Comparison of ENCODE assay signal across 30 cellular contexts in genomic region chr4:32917586-32917985, GRCh38.
A peak's percentile ranks its signal among the peaks of the same experiment; 100 is the strongest.
DNase-seq lines count a peak whose midpoint lies in the region; ATAC-seq, FAIRE-seq and TF ChIP-seq lines count a peak whose summit lies in the region.
"Had no signal": no experiment of that assay in that cellular context is flagged by ENCODE, and none has a peak within 500 bp of the region (broad histone marks: within the 10 kb centered on the region; RNA-seq: fewer than 3 reads in every experiment).

No MANE protein-coding gene starts in this region.

- no peak overlapping the region for H4K5ac ChIP-seq in H1 (ENCODE audit: insufficient read length, low read depth, low read length)

- ATAC-seq in HepG2 (no peak), right lobe of liver (no peak), GM23338 (no peak), WTC11 (0 out of 2 replicates have a peak, but pooled peaks have one; percentile 18), upper lobe of right lung (no peak), HG03432 (IDR thresholded peaks at IDR 0.05; ENCODE audit: unreplicated experiment) (no peak)
- ATAC-seq: GM12878 had no signal

- peaks cover 27% of the 10 kb centered on the region for H3K9me3 ChIP-seq in HepG2 (ENCODE audit: low read length)
- no peaks in the 10 kb centered on the region for H3K9me3 ChIP-seq in right lobe of liver
- no peaks in the 10 kb centered on the region for H3K9me3 ChIP-seq in H1 (ENCODE audit: insufficient read depth in 2 of 2, low read depth in 1 of 2, low read length in 1 of 2)
- H3K9me3 ChIP-seq in upper lobe of right lung: no peaks in the 10 kb centered on the region
- H3K9me3 ChIP-seq: BE2C, BLaER1 had no signal

- H2BK12ac ChIP-seq in H1 (ENCODE audit: low read depth, low read length): no peak overlapping the region

- H3K79me1 ChIP-seq in H1 (ENCODE audit: low read depth, low read length): no peaks in the 10 kb centered on the region

- no peak overlapping the region for H2BK120ac ChIP-seq in H1 (replicated peaks; ENCODE audit: low read depth, low read length)

- CTCF ChIA-PET in HepG2 (lab: Yijun Ruan, JAX; ENCODE audit: low intra/inter-chr PET ratio, low total read pairs): no interaction called here
- CTCF ChIA-PET in WTC11 (lab: Charles Lee): interaction anchor here (0.6 kb wide), 1 partner anchor 143 kb away, joined by 3 read pairs; no protein-coding TSS in a partner anchor
- CTCF ChIA-PET in H1 (lab: Charles Lee; ENCODE audit: partially characterized antibody): no interaction called here

- FAIRE-seq in HepG2 (lab: Jason Lieb, UNC): no peak
- no peak for FAIRE-seq in H1 (lab: Jason Lieb, UNC)
- FAIRE-seq: A204.1, GM12878, GM12892, GM18507 had no signal

- no peak overlapping the region for H3K27ac Mint-ChIP-seq in GM23338
- H3K27ac Mint-ChIP-seq in WTC11: no peak overlapping the region
- H3K27ac Mint-ChIP-seq: CD14-positive monocyte; CD4-positive, alpha-beta memory T cell; CD4-positive, CD25-positive, alpha-beta regulatory T cell; CD8-positive, alpha-beta memory T cell had no signal

- TF ChIP-seq CTCF in HepG2 (CRISPR knock-in tag; IDR thresholded peaks at IDR 0.05) (no peak), right lobe of liver (IDR thresholded peaks at IDR 0.05) (no peak), GM23338 (conservative IDR thresholded peaks at IDR 0.05; ENCODE audit: low read depth in 2 of 2) (no peak), WTC11 (IDR thresholded peaks at IDR 0.05) (no peak), H1 (IDR thresholded peaks at IDR 0.05; ENCODE audit: control extremely low read depth in 1 of 3, insufficient read depth in 1 of 3, low read depth in 1 of 3, low read length in 3 of 3) (no peak), upper lobe of right lung (IDR thresholded peaks at IDR 0.05) (no peak), foreskin fibroblast (IDR thresholded peaks at IDR 0.05; ENCODE audit: low read depth, low read length) (no peak)

- no peaks in the 10 kb centered on the region for H3K4me1 ChIP-seq in HepG2 (ENCODE audit: insufficient read depth, low read length)
- no peaks in the 10 kb centered on the region for H3K4me1 ChIP-seq in right lobe of liver
- no peaks in the 10 kb centered on the region for H3K4me1 ChIP-seq in GM23338 (ENCODE audit: insufficient read depth)
- H3K4me1 ChIP-seq in H1 (replicated peaks in 1 of 4; ENCODE audit: control insufficient read depth in 3 of 4, insufficient read depth in 4 of 4, low read length in 3 of 4): no peaks in the 10 kb centered on the region
- no peaks in the 10 kb centered on the region for H3K4me1 ChIP-seq in upper lobe of right lung
- H3K4me1 ChIP-seq: BE2C, BLaER1 had no signal

- no peak overlapping the region for H3K4ac ChIP-seq in H1 (replicated peaks; ENCODE audit: insufficient read length, low read depth, low read length)

- H2AFZ ChIP-seq in HepG2 (ENCODE audit: low read length): no peak overlapping the region
- peak overlapping the region; percentile 67; the same call in 1 of the 2 replicates for H2AFZ ChIP-seq in GM23338
- 0 out of 2 replicates have a peak overlapping the region, but pooled peaks have one; percentile 14 for H2AFZ ChIP-seq in H1 (ENCODE audit: low read length)

- H3K36me3 Mint-ChIP-seq in GM23338 (ENCODE audit: low read depth): no peaks in the 10 kb centered on the region
- H3K36me3 Mint-ChIP-seq in WTC11: no peaks in the 10 kb centered on the region
- H3K36me3 Mint-ChIP-seq: CD14-positive monocyte; CD4-positive, alpha-beta memory T cell; CD4-positive, CD25-positive, alpha-beta regulatory T cell; CD8-positive, alpha-beta memory T cell had no signal

- H3K23ac ChIP-seq in H1 (ENCODE audit: insufficient read length): no peak overlapping the region

- peaks cover 6% of the 10 kb centered on the region for H3K9me3 Mint-ChIP-seq in GM23338
- H3K9me3 Mint-ChIP-seq in WTC11: peaks cover 9% of the 10 kb centered on the region

- DNase-seq in HepG2 (ENCODE audit: low spot score) (no peak), right lobe of liver (no peak), GM23338 (ENCODE audit: low spot score) (no peak), WTC11 (ENCODE audit: low spot score) (no peak), H1 (ENCODE audit: low read depth in 1 of 2, low spot score in 2 of 2) (no peak), upper lobe of right lung (no peak), foreskin fibroblast (no peak)
- DNase-seq: 8988T; ACHN; BE2C; C1 segment of cervical spinal cord; Calu3; CD4-positive, alpha-beta memory T cell; CD4-positive, CD25-positive, alpha-beta regulatory T cell; CD8-positive, alpha-beta memory T cell; COR-L47; DMS 273 treated with DMSO at 0.1 percent for 48 hours; DMS153; DMS53; DMS79; DND-41; EL; GDM1 had no signal

- H2BK20ac ChIP-seq in H1 (ENCODE audit: low read length): no peak overlapping the region

- no peak overlapping the region for H3K9ac ChIP-seq in HepG2 (ENCODE audit: insufficient read depth, low read depth, low read length)
- H3K9ac ChIP-seq in H1 (replicated peaks in 1 of 4; ENCODE audit: extremely low read depth in 1 of 4, low read depth in 3 of 4, low read length in 3 of 4): no peak overlapping the region
- H3K9ac ChIP-seq: BLaER1 had no signal

- TF ChIP-seq POLR2A in HepG2 (IDR thresholded peaks at IDR 0.05; ENCODE audit: insufficient read depth in 1 of 2, low read depth in 2 of 2, low read length in 2 of 2): no peak
- TF ChIP-seq POLR2A in right lobe of liver (IDR thresholded peaks at IDR 0.05): no peak
- TF ChIP-seq POLR2A in H1 (IDR thresholded peaks at IDR 0.05; ENCODE audit: control extremely low read depth in 1 of 2, low read depth in 2 of 2, low read length in 2 of 2): no peak

- BruUV-seq in HepG2 (replicated peaks; lab: Mats Ljungman, UMichigan): no TSS peak

- H3K18ac ChIP-seq in H1 (ENCODE audit: extremely low read depth, low read length): no peak overlapping the region

- POLR2A ChIA-PET in HepG2 (lab: Yijun Ruan, JAX): no interaction called here
- POLR2A ChIA-PET in WTC11 (lab: Charles Lee): no interaction called here
- POLR2A ChIA-PET in H1 (lab: Charles Lee; ENCODE audit: partially characterized antibody): no interaction called here

- TF ChIP-seq RAD21 in HepG2 (CRISPR knock-in tag; IDR thresholded peaks at IDR 0.05) (no peak), H1 (IDR thresholded peaks at IDR 0.05 in 1 of 2, conservative IDR thresholded peaks at IDR 0.05 in 1 of 2; ENCODE audit: low read depth in 2 of 2, low read length in 2 of 2) (no peak)

- no peaks in the 10 kb centered on the region for H3F3A ChIP-seq in GM23338 (replicated peaks; ENCODE audit: low read depth)

- no peaks in the 10 kb centered on the region for H3K9me2 ChIP-seq in GM23338 (ENCODE audit: insufficient read depth)

- H4K91ac ChIP-seq in H1 (replicated peaks; ENCODE audit: insufficient read length, low read length): no peak overlapping the region

- no peak overlapping the region for H3K4me3 ChIP-seq in HepG2 (replicated peaks in 1 of 3; ENCODE audit: insufficient read depth in 1 of 3, low read depth in 2 of 3, low read length in 3 of 3)
- no peak overlapping the region for H3K4me3 ChIP-seq in right lobe of liver
- H3K4me3 ChIP-seq in GM23338: no peak overlapping the region
- H3K4me3 ChIP-seq in H1 (ENCODE audit: extremely low read depth in 1 of 4, insufficient read depth in 2 of 4, low read depth in 3 of 4, low read length in 4 of 4): no peak overlapping the region
- no peak overlapping the region for H3K4me3 ChIP-seq in upper lobe of right lung
- H3K4me3 ChIP-seq in foreskin fibroblast (ENCODE audit: low read depth in 1 of 2, low read length in 2 of 2): no peak overlapping the region
- H3K4me3 ChIP-seq: BLaER1, GM12878 had no signal

- no peaks in the 10 kb centered on the region for H3K79me2 ChIP-seq in HepG2 (ENCODE audit: insufficient read depth, low read length)
- no peaks in the 10 kb centered on the region for H3K79me2 ChIP-seq in GM23338 (replicated peaks; ENCODE audit: insufficient read depth)
- no peaks in the 10 kb centered on the region for H3K79me2 ChIP-seq in H1 (ENCODE audit: control insufficient read depth in 1 of 2, insufficient read depth in 2 of 2, low read length in 2 of 2)

- H3K27me3 Mint-ChIP-seq in GM23338 (ENCODE audit: insufficient read depth, low read depth, poor library complexity) (peaks cover 2% of the 10 kb centered on the region), WTC11 (ENCODE audit: low read depth) (no peaks in the 10 kb centered on the region)
- H3K27me3 Mint-ChIP-seq: CD4-positive, alpha-beta memory T cell; CD4-positive, CD25-positive, alpha-beta regulatory T cell; CD8-positive, alpha-beta memory T cell had no signal

- H3K27me3 ChIP-seq in HepG2 (ENCODE audit: control insufficient read depth in 1 of 2, insufficient read depth in 2 of 2, low read length in 2 of 2) (no peaks in the 10 kb centered on the region), right lobe of liver (no peaks in the 10 kb centered on the region), GM23338 (ENCODE audit: insufficient read depth) (no peaks in the 10 kb centered on the region), H1 (replicated peaks in 1 of 4; ENCODE audit: control insufficient read depth in 3 of 4, extremely low read depth in 1 of 4, insufficient read depth in 3 of 4, low read length in 3 of 4) (no peaks in the 10 kb centered on the region), upper lobe of right lung (no peaks in the 10 kb centered on the region)
- H3K27me3 ChIP-seq: BE2C, BLaER1 had no signal

- no peak overlapping the region for H3K4me2 ChIP-seq in HepG2 (ENCODE audit: low read depth, low read length)
- no peak overlapping the region for H3K4me2 ChIP-seq in GM23338
- no peak overlapping the region for H3K4me2 ChIP-seq in H1 (ENCODE audit: insufficient read depth in 1 of 2, low read depth in 2 of 2, low read length in 2 of 2)
- H3K4me2 ChIP-seq: BLaER1 had no signal

- H2AK5ac ChIP-seq in H1 (ENCODE audit: low read depth, low read length): no peak overlapping the region

- no peak overlapping the region for H3K14ac ChIP-seq in H1 (ENCODE audit: insufficient read length)

- H3K4me1 Mint-ChIP-seq in GM23338 (no peaks in the 10 kb centered on the region), WTC11 (no peaks in the 10 kb centered on the region)
- H3K4me1 Mint-ChIP-seq: CD14-positive monocyte; CD4-positive, alpha-beta memory T cell; CD4-positive, CD25-positive, alpha-beta regulatory T cell; CD8-positive, alpha-beta memory T cell had no signal

- H4K8ac ChIP-seq in H1 (ENCODE audit: extremely low read depth, insufficient read depth, low read length): no peak overlapping the region

- H3K23me2 ChIP-seq in H1 (ENCODE audit: low read depth, low read length): no peaks in the 10 kb centered on the region

- H3K27ac ChIP-seq in HepG2 (ENCODE audit: extremely low read length, insufficient read depth, low read length): no peak overlapping the region
- H3K27ac ChIP-seq in right lobe of liver: no peak overlapping the region
- H3K27ac ChIP-seq in GM23338 (ENCODE audit: low read depth): no peak overlapping the region
- no peak overlapping the region for H3K27ac ChIP-seq in H1 (ENCODE audit: low read depth, low read length)
- no peak overlapping the region for H3K27ac ChIP-seq in upper lobe of right lung
- H3K27ac ChIP-seq: BLaER1 had no signal

- intact Hi-C loops in HepG2 (cut with micrococcal nuclease; ENCODE audit: unreplicated experiment): no loop called here
- intact Hi-C loops in right lobe of liver (cut with DNase I): no loop called here
- intact Hi-C loops in upper lobe of right lung (cut with DNase I): no loop called here

- no peaks in the 10 kb centered on the region for H3K36me3 ChIP-seq in HepG2 (replicated peaks in 1 of 2; ENCODE audit: control insufficient read depth in 1 of 2, insufficient read depth in 2 of 2, low read length in 2 of 2)
- no peaks in the 10 kb centered on the region for H3K36me3 ChIP-seq in right lobe of liver
- no peaks in the 10 kb centered on the region for H3K36me3 ChIP-seq in GM23338 (ENCODE audit: insufficient read depth)
- H3K36me3 ChIP-seq in H1 (ENCODE audit: control insufficient read depth in 2 of 4, insufficient read depth in 4 of 4, low read length in 3 of 4): no peaks in the 10 kb centered on the region
- no peaks in the 10 kb centered on the region for H3K36me3 ChIP-seq in upper lobe of right lung
- H3K36me3 ChIP-seq: BE2C, BLaER1 had no signal

- TF ChIP-seq EP300 in HepG2 (IDR thresholded peaks at IDR 0.05; ENCODE audit: low read depth in 2 of 2, low read length in 2 of 2): no peak
- TF ChIP-seq EP300 in HepG2 (CRISPR knock-in tag; IDR thresholded peaks at IDR 0.05; ENCODE audit: borderline replicate concordance): no peak
- no peak for TF ChIP-seq EP300 in H1 (IDR thresholded peaks at IDR 0.05; ENCODE audit: borderline replicate concordance in 1 of 2, low read depth in 2 of 2, low read length in 2 of 2)

- in situ Hi-C loops in HepG2 (cut with HindIII; ENCODE audit: extremely low pct_ligation_motif_present, low pct_unique_long_range_greater_than_20kb): no loop called here

- no peak overlapping the region for H3K4me3 Mint-ChIP-seq in GM23338
- no peak overlapping the region for H3K4me3 Mint-ChIP-seq in WTC11
- H3K4me3 Mint-ChIP-seq: CD14-positive monocyte; CD4-positive, alpha-beta memory T cell; CD4-positive, CD25-positive, alpha-beta regulatory T cell; CD8-positive, alpha-beta memory T cell had no signal

- no peak overlapping the region for H2BK15ac ChIP-seq in H1 (ENCODE audit: low read length)

- no peak overlapping the region for H3K56ac ChIP-seq in H1 (replicated peaks; ENCODE audit: insufficient read length, low read depth, low read length)

- H4K20me1 ChIP-seq in HepG2 (ENCODE audit: insufficient read depth, low read length): no peaks in the 10 kb centered on the region
- no peaks in the 10 kb centered on the region for H4K20me1 ChIP-seq in GM23338 (replicated peaks; ENCODE audit: insufficient read depth)
- H4K20me1 ChIP-seq in H1 (replicated peaks in 1 of 2; ENCODE audit: control insufficient read depth in 1 of 2, insufficient read depth in 2 of 2, low read length in 2 of 2): no peaks in the 10 kb centered on the region
- H4K20me1 ChIP-seq: BLaER1 had no signal

- no peak overlapping the region for H2BK5ac ChIP-seq in H1 (ENCODE audit: low read depth, low read length)

Comparison
In these comparisons a context has a peak if more than half of its experiments do, and no peak if none do; other contexts are left out.
1. Of the 50 proteins assayed by ChIP-seq in both HepG2 and WTC11: peak only in HepG2: none; only in WTC11: ZNF512; in both: none; in neither: 49.